In the genomic region with DNA sequence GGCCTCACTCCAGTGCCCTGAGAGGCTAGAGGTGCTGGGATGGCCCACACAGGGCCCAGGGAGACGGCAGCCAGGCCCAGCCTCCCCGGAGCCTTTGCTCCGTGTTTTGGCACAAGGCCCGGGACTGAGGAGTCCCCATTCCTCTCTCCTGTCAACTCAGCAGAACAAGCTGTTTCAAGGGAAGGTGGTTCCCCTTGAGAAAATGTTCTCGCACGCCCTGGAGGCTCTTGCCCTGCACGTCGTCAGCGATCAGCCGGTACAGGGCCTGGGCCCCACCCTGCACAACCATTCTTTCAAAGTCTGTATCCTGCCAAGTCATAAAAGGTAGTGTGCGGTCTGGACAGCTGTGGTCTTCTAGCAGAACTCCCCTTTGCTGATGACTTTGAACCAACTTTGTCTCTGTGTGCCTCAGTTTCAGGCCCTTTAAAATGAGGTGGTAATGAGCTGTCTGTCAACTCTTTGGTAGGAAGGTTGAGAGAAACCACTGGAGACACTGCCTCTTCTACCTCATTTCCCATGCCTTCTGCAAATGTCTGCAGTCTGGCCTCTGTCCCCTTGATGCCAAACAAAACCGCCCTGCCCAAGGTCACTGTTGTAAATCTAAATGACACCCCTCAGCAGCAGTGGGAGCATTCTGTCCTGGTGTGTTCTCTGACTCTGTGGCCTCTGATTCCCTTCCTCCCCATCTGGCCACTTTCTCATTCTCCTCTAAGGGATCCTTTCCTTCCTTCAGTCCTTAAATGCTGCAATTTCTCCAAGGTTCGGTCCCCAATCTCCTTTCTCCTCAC, we compare ENCODE assay signal across 8 cellular contexts.
DNase-seq lines count a peak whose midpoint lies in the region; ATAC-seq and TF ChIP-seq lines count a peak whose summit lies in the region.

No MANE protein-coding gene starts in this region.

- TF ChIP-seq CTCF in VCaP (conservative IDR thresholded peaks at IDR 0.05) (no peak), fibroblast of pulmonary artery (IDR thresholded peaks at IDR 0.05; ENCODE audit: low read length, missing control alignments) (no peak)

- intact Hi-C loops in sciatic nerve (cut with DNase I) = no loop called here

- peak overlapping the region; percentile 14; the same call in 1 of the 2 replicates for H3K27ac ChIP-seq in VCaP

- peak; percentile 97 for ATAC-seq in GM18868 (IDR thresholded peaks at IDR 0.05; ENCODE audit: unreplicated experiment)
- peak; percentile 94 for ATAC-seq in HG02852 (IDR thresholded peaks at IDR 0.05; ENCODE audit: unreplicated experiment)
- ATAC-seq in sciatic nerve = peak; percentile 91

- DNase-seq in fibroblast of pulmonary artery (ENCODE audit: low read depth) (peak; percentile 63), sciatic nerve (ENCODE audit: low spot score) (no peak), NCI-H1436 treated with DMSO at 0.1 percent for 48 hours (lab: John Stamatoyannopoulos, UW) (no peak), NK-92 (lab: John Stamatoyannopoulos, UW; ENCODE audit: unreplicated experiment) (no peak), dermis blood vessel endothelial cell (no peak)

- no peak overlapping the region for H3K4me3 ChIP-seq in fibroblast of pulmonary artery (replicated peaks; ENCODE audit: low read depth, low read length)
